In genomic region chr6:55286824-55287223, GRCh38 we compare ENCODE assay signal across 32 cellular contexts. TPM values are rescaled to one million over a fixed set of nuclear protein-coding genes. Genes with fewer than 3 reads are reported as not detected.
DNase-seq lines count a peak whose midpoint lies in the region; ATAC-seq, FAIRE-seq and TF ChIP-seq lines count a peak whose summit lies in the region.
"Had no signal": no experiment of that assay in that cellular context is flagged by ENCODE, and none has a peak within 500 bp of the region (broad histone marks: within the 10 kb centered on the region; RNA-seq: fewer than 3 reads in every experiment).

No MANE protein-coding gene starts in this region.

- TF ChIP-seq CTCF in NB4 (IDR thresholded peaks at IDR 0.05; ENCODE audit: low read depth, low read length) = no peak
- no peak for TF ChIP-seq CTCF in GM12878 (IDR thresholded peaks at IDR 0.05 in 2 of 3, conservative IDR thresholded peaks at IDR 0.05 in 1 of 3; ENCODE audit: control insufficient read depth in 2 of 3, extremely low read depth in 1 of 3, insufficient read depth in 1 of 3, low read depth in 3 of 3, low read length in 3 of 3)

- H3K36me3 ChIP-seq in GM12878 (ENCODE audit: control insufficient read depth in 2 of 2, insufficient read depth in 2 of 2, low read length in 1 of 2) (no peaks in the 10 kb centered on the region), H7 (replicated peaks; ENCODE audit: control insufficient read depth, insufficient read depth, low read length) (no peaks in the 10 kb centered on the region)
- H3K36me3 ChIP-seq: ovary, stomach, thyroid gland had no signal

- H3K27ac ChIP-seq in GM12878 (ENCODE audit: control insufficient read depth, insufficient read depth) = no peak overlapping the region
- H3K27ac ChIP-seq: A549, epithelial cell of prostate, ovary, stomach, thyroid gland had no signal

- no peak for TF ChIP-seq RAD21 in GM12878 (IDR thresholded peaks at IDR 0.05; ENCODE audit: insufficient read depth, low read depth, low read length)

- intact Hi-C loops in GM12878 (cut with micrococcal nuclease; ENCODE audit: unreplicated experiment) (no loop called here), head of caudate nucleus (cut with DNase I) (no loop called here)

- H3K9ac ChIP-seq in GM12878 (ENCODE audit: control insufficient read depth, insufficient read depth, low read length) = no peak overlapping the region

- SMC1A ChIA-PET in GM12878 (lab: Charles Lee; ENCODE audit: uncharacterized antibody, unreplicated experiment) = interaction anchor here (0.6 kb wide), 1 partner anchor 10 kb away, joined by 3 read pairs; no protein-coding TSS in a partner anchor

- RAD21 ChIA-PET in GM12878 (lab: Charles Lee; ENCODE audit: unreplicated experiment) = interaction anchor here (0.7 kb wide), 1 partner anchor 10 kb away, joined by 3 read pairs; no protein-coding TSS in a partner anchor

- peak; percentile 49 for DNase-seq in NB4 (ENCODE audit: low read depth)
- DNase-seq in GM12878 (ENCODE audit: low read depth, low spot score) = no peak
- DNase-seq in frontal cortex (ENCODE audit: low spot score in 2 of 2) = no peak
- DNase-seq in head of caudate nucleus = no peak
- no peak for DNase-seq in H7
- DNase-seq: activated CD4-positive, alpha-beta memory T cell treated with anti-CD3 and anti-CD28 coated beads, Interleukin-2, amount 10 ng/mL, durations not matched to agents 7 days and 5 days; AML-193; anterior cingulate cortex; CD4-positive, alpha-beta memory T cell; effector CD4-positive, alpha-beta T cell; IMR-90; kidney; NCI-H1436; NCI-H2107; ovary; small intestine; stimulated activated CD8-positive, alpha-beta memory T cell treated with anti-CD3 and anti-CD28 coated beads, Interleukin-4, amount 100 ng/mL, for 48 hours; stomach; thyroid gland had no signal

- no peaks in the 10 kb centered on the region for H4K20me1 ChIP-seq in GM12878 (ENCODE audit: control insufficient read depth, insufficient read depth)

- FAIRE-seq in GM12878 (lab: Jason Lieb, UNC) (no peak), frontal cortex (lab: Jason Lieb, UNC) (no peak)
- FAIRE-seq: A549, colon, small intestine had no signal

- no peak overlapping the region for H2AFZ ChIP-seq in GM12878 (ENCODE audit: control insufficient read depth, low read depth, low read length)

- H3K9me3 ChIP-seq in GM12878 (replicated peaks; ENCODE audit: control insufficient read depth, insufficient read depth, low read length) = no peaks in the 10 kb centered on the region
- H3K9me3 ChIP-seq: A549, ovary, stomach, thyroid gland had no signal

- no peaks in the 10 kb centered on the region for H3K4me1 ChIP-seq in GM12878 (ENCODE audit: control insufficient read depth, insufficient read depth, low read length)
- H3K4me1 ChIP-seq: A549, stomach, thyroid gland had no signal

- POLR2A ChIA-PET in GM12878 (lab: Charles Lee) = no interaction called here

- no TSS peak for BruUV-seq in GM12878 (replicated peaks; lab: Mats Ljungman, UMichigan)

- H3K4me3 ChIP-seq in NB4 (ENCODE audit: low read depth, low read length) = no peak overlapping the region
- no peak overlapping the region for H3K4me3 ChIP-seq in GM12878
- no peak overlapping the region for H3K4me3 ChIP-seq in H7 (ENCODE audit: insufficient read depth, low read depth, low read length)
- H3K4me3 ChIP-seq: A549, ovary, stomach, thyroid gland had no signal

- no peak for TF ChIP-seq POLR2A in GM18505 (IDR thresholded peaks at IDR 0.05; ENCODE audit: borderline replicate concordance, extremely low read depth, insufficient read depth, insufficient read length)
- no peak for TF ChIP-seq POLR2A in NB4 (IDR thresholded peaks at IDR 0.05; ENCODE audit: extremely low read depth, insufficient read length)
- no peak for TF ChIP-seq POLR2A in GM12878 (IDR thresholded peaks at IDR 0.05; ENCODE audit: low read depth, low read length)

- H3K27me3 ChIP-seq in GM12878 (replicated peaks in 1 of 2; ENCODE audit: control insufficient read depth in 2 of 2, insufficient read depth in 2 of 2, low read length in 1 of 2) (no peaks in the 10 kb centered on the region), H7 (ENCODE audit: control insufficient read depth, insufficient read depth, low read length) (no peaks in the 10 kb centered on the region)
- H3K27me3 ChIP-seq: ovary, stomach, thyroid gland had no signal

- ATAC-seq in GM18505 (IDR thresholded peaks at IDR 0.05; ENCODE audit: unreplicated experiment) = peak; percentile 56
- ATAC-seq in HG03175 (IDR thresholded peaks at IDR 0.05; ENCODE audit: unreplicated experiment) = peak; percentile 53
- peak; percentile 52 for ATAC-seq in GM12878
- no peak for ATAC-seq in HG03097 (IDR thresholded peaks at IDR 0.05; ENCODE audit: low FRiP score, unreplicated experiment)
- ATAC-seq: A549; activated CD4-positive, CD25-positive, alpha-beta regulatory T cell treated with anti-CD3 and anti-CD28 coated beads, Interleukin-2, amount 50 U/mL, for 24 hours; natural killer cell treated with Interleukin-12 subunit alpha and Interleukin-12 subunit beta and Interleukin-15 and Interleukin-18, amount 100 ng/mL, for 72 hours; Panc1 had no signal

- in situ Hi-C loops in GM12878 (cut with MboI) = loop anchor here (25.0 kb wide), 1 partner anchor 600 kb away; the partner anchor contains the start of gene BMP5

- TF ChIP-seq EP300 in GM12878 (IDR thresholded peaks at IDR 0.05; ENCODE audit: borderline replicate concordance in 1 of 2, control insufficient read depth in 1 of 2, low read depth in 2 of 2, low read length in 2 of 2) = no peak

- CTCF ChIA-PET in GM12878 (lab: Yijun Ruan, JAX) = interaction anchor here (1.6 to 2.5 kb wide), 2 partner anchors 8 to 10 kb away, joined by 8 to 11 read pairs; no protein-coding TSS in a partner anchor

- 18% methylated on average over 2 of the region's 2 CpGs for WGBS in GM12878 (ENCODE audit: insufficient coverage, insufficient replicate concordance, low lambda C conversion rate, missing lambda C conversion rate)

- no peaks in the 10 kb centered on the region for H3K79me2 ChIP-seq in GM12878 (ENCODE audit: control insufficient read depth, insufficient read depth, low read length)

- no peak overlapping the region for H3K4me2 ChIP-seq in GM12878 (ENCODE audit: control insufficient read depth, insufficient read depth)
- H3K4me2 ChIP-seq: A549 had no signal

TF ChIP-seq in GM12878, 131 proteins besides CTCF, POLR2A, EP300 and RAD21:
- no peak for TF ChIP-seq NRF1 (conservative IDR thresholded peaks at IDR 0.05; ENCODE audit: low read depth, low read length)
- TF ChIP-seq SPI1 (IDR thresholded peaks at IDR 0.05; ENCODE audit: borderline replicate concordance, insufficient read depth, low read depth, low read length) = peak; percentile 79
TF ChIP-seq in GM12878: peak in this region for 1.

RNA-seq across cellular contexts. Expression of gene GFRAL, which starts 40.4 kb away (rescaled TPM):
- total RNA-seq in GM12878 (2013; cell fraction: nucleolus; rRNA removed) = not detected in 2 replicates
- total RNA-seq in GM12878 (2014; rRNA removed) (not detected in 2 replicates), GM12878 (2014; rRNA removed; fragmentation: Illumina TruSeq; extraction: Trizol) (not detected in 2 replicates), GM12878 (2021) (not detected in 2 replicates), frontal cortex (not detected)
- not detected for polyA plus RNA-seq in GM12878 (2011; ENCODE audit: low read depth)
- polyA plus RNA-seq in GM12878 (2011; rRNA removed) (not detected in 2 replicates), GM12878 (2014; fragmentation: Illumina TruSeq; extraction: Trizol) (not detected in 2 replicates), GM12878 (2014; fragmentation: Nextera tagmentation; extraction: Ambion mirVana) (not detected), GM12878 (2014; rRNA removed) (not detected in 2 replicates), GM12878 (2016; fragmentation: Nextera tagmentation; extraction: Ambion mirVana) (not detected)
- not detected in 2 replicates for polyA plus RNA-seq in GM12878 (2011; cell fraction: cytosol; rRNA removed)
- not detected in 2 replicates for polyA plus RNA-seq in GM12878 (2011; cell fraction: nucleus; rRNA removed)
- polyA plus RNA-seq in GM12878 (2012) = not detected in 2 replicates
- not detected in 2 replicates for polyA minus RNA-seq in GM12878 (2011; rRNA and poly(A)+ RNA removed)
- not detected in 2 replicates for polyA minus RNA-seq in GM12878 (2011; cell fraction: cytosol; rRNA and poly(A)+ RNA removed)
- not detected in 2 replicates for polyA minus RNA-seq in GM12878 (2011; cell fraction: nucleus; rRNA and poly(A)+ RNA removed)
- not detected in 2 replicates for total RNA-seq in H7 (2014; rRNA removed; shearing (Covaris generic))
- total RNA-seq: activated CD4-positive, alpha-beta memory T cell treated with anti-CD3 and anti-CD28 coated beads, Interleukin-2, amount 10 ng/mL, durations not matched to agents 7 days and 5 days; activated T-helper 2 cell treated with anti-CD3 and anti-CD28 coated beads, Interferon-gamma antibody, Interleukin-2, Interleukin-4, amounts not matched to agents 10 μg/mL and 5 μg/mL and 100 μg/mL, durations not matched to agents 14 hours and 24 hours and 36 hours; CD4-positive, alpha-beta memory T cell; IMR-90; kidney; lower leg skin; natural killer cell treated with Interleukin-12 subunit alpha and Interleukin-12 subunit beta and Interleukin-15 and Interleukin-18, amount 100 ng/mL, for 72 hours; NCI-H460; ovary; SK-MEL-5; stomach; thyroid gland had no signal
- polyA plus RNA-seq: A549; CD4-positive, alpha-beta memory T cell; IMR-90; ovary; small intestine; stomach had no signal
